14 cellular contexts compared by ENCODE assay signal in the genomic region with DNA sequence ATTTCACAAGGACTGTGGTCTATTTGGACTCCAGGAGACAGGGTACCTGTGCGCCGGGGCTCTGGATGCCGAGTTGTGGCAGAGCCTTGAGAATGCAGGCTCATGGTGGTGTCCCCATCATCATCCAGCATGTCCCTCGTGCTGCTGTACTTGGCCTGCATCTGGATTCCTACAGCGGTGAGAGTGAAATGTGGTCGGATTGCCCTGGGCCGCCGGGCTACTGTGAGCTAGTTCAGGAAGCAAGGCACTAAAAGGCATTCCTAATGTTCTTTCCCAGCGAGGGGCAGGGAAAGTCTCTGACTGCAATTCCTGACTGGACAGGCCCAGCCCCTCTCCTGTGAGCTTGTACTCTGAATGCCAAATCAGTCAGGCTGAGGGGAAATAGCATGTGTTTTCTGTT. TPM values are rescaled to one million over a fixed set of nuclear protein-coding genes. Genes with fewer than 3 reads are reported as not detected.
DNase-seq lines count a peak whose midpoint lies in the region; ATAC-seq, FAIRE-seq and TF ChIP-seq lines count a peak whose summit lies in the region.
"Had no signal": no experiment of that assay in that cellular context is flagged by ENCODE, and none has a peak within 500 bp of the region (broad histone marks: within the 10 kb centered on the region; RNA-seq: fewer than 3 reads in every experiment).

A gene with protein sequence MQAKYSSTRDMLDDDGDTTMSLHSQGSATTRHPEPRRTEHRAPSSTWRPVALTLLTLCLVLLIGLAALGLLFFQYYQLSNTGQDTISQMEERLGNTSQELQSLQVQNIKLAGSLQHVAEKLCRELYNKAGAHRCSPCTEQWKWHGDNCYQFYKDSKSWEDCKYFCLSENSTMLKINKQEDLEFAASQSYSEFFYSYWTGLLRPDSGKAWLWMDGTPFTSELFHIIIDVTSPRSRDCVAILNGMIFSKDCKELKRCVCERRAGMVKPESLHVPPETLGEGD (minus strand): TSS at position 224 of the 400 bp plus-strand sequence. CDS start 63 bp downstream, at position 161.

- H3K9ac ChIP-seq in endodermal cell (ENCODE audit: extremely low read depth, low read length, poor library complexity, severe bottlenecking): no peak within 1 kb of the TSS
- peak within 1 kb of the TSS in 1 of 2 donors; percentile 56 for H3K9ac ChIP-seq in stomach smooth muscle (ENCODE audit: low read length in 2 of 2)

- H3K27ac ChIP-seq in endodermal cell (ENCODE audit: low read depth, low read length) (no peak within 1 kb of the TSS), stomach smooth muscle (ENCODE audit: low read length) (peak within 1 kb of the TSS; percentile 61), small intestine (ENCODE audit: low read depth in 1 of 2, low read length in 1 of 2) (peak within 1 kb of the TSS in 1 of 2 donors; percentile 71)

- H3K4me1 ChIP-seq in endodermal cell (ENCODE audit: control insufficient read depth, insufficient read depth, low read length) (no peaks in the 10 kb centered on the region), stomach smooth muscle (ENCODE audit: control insufficient read depth, insufficient read depth, low read length) (peaks cover 22% of the 10 kb centered on the region), small intestine (ENCODE audit: control insufficient read depth in 2 of 2, insufficient read depth in 1 of 2, low read depth in 1 of 2, low read length in 1 of 2) (no peaks in the 10 kb centered on the region)

- H3K4me3 ChIP-seq in endodermal cell (ENCODE audit: low read length) (no peak within 1 kb of the TSS), stomach smooth muscle (ENCODE audit: low read length in 2 of 2) (peak within 1 kb of the TSS in 1 of 2 donors; percentile 36), small intestine (ENCODE audit: low read depth in 1 of 2, low read length in 2 of 2) (no peak within 1 kb of the TSS)

- H3K4me1 Mint-ChIP-seq in HFFc6 (ENCODE audit: low read depth): peaks cover 40% of the 10 kb centered on the region
- H3K4me1 Mint-ChIP-seq in endodermal cell: peaks cover 13% of the 10 kb centered on the region
- H3K4me1 Mint-ChIP-seq: activated CD4-positive, alpha-beta T cell treated with anti-CD3 and anti-CD28 coated beads, Interleukin-2, amount 10 ng/mL, durations not matched to agents 24 days and 14 days had no signal

- H3K27me3 Mint-ChIP-seq in HFFc6 (ENCODE audit: insufficient read depth): no peaks in the 10 kb centered on the region; the same call in 1 of the 2 replicates
- peaks cover under 1% of the 10 kb centered on the region for H3K27me3 Mint-ChIP-seq in endodermal cell (ENCODE audit: insufficient read depth)

- 61 to 62% methylated on average over 9 of the region's 9 CpGs for WGBS in endodermal cell (ENCODE audit: insufficient coverage in 1 of 2, insufficient read length in 1 of 2), 2 experiments
- 54 to 79% (median 76%) methylated on average over 9 of the region's 9 CpGs for WGBS in small intestine, 3 donors

- peak within 1 kb of the TSS; percentile 71 for H3K4me3 Mint-ChIP-seq in HFFc6
- no peak within 1 kb of the TSS for H3K4me3 Mint-ChIP-seq in endodermal cell
- H3K4me3 Mint-ChIP-seq: activated CD4-positive, alpha-beta T cell treated with anti-CD3 and anti-CD28 coated beads, Interleukin-2, amount 10 ng/mL, durations not matched to agents 24 days and 14 days; CD8-positive, alpha-beta T cell had no signal

- H3K36me3 Mint-ChIP-seq in HFFc6 (ENCODE audit: low read depth) (no peaks in the 10 kb centered on the region; the same call in 1 of the 2 replicates), endodermal cell (ENCODE audit: low read depth) (peaks cover 2% of the 10 kb centered on the region)
- H3K36me3 Mint-ChIP-seq: CD8-positive, alpha-beta T cell had no signal

- H3K36me3 ChIP-seq in endodermal cell (ENCODE audit: control insufficient read depth, insufficient read depth, low read length) (no peaks in the 10 kb centered on the region), stomach smooth muscle (ENCODE audit: control insufficient read depth in 2 of 2, insufficient read depth in 2 of 2, low read length in 2 of 2) (no peaks in the 10 kb centered on the region), small intestine (ENCODE audit: control insufficient read depth in 2 of 2, insufficient read depth in 2 of 2, low read length in 2 of 2) (no peaks in the 10 kb centered on the region)

- no peak for FAIRE-seq in small intestine (lab: Jason Lieb, UNC)

- ATAC-seq in left lobe of liver: peak; percentile 50
- ATAC-seq in HG03108 (IDR thresholded peaks at IDR 0.05; ENCODE audit: unreplicated experiment): no peak
- ATAC-seq: CD8-positive, alpha-beta T cell had no signal

- H3K9me3 ChIP-seq in endodermal cell (ENCODE audit: control insufficient read depth, low read length) (peaks cover 5% of the 10 kb centered on the region), stomach smooth muscle (ENCODE audit: control insufficient read depth in 2 of 2, low read length in 2 of 2) (no peaks in the 10 kb centered on the region), small intestine (ENCODE audit: control insufficient read depth, low read depth) (no peaks in the 10 kb centered on the region)

- H3K27ac Mint-ChIP-seq in HFFc6: peak within 1 kb of the TSS; percentile 62
- H3K27ac Mint-ChIP-seq in endodermal cell: no peak within 1 kb of the TSS
- H3K27ac Mint-ChIP-seq: activated CD4-positive, alpha-beta T cell treated with anti-CD3 and anti-CD28 coated beads, Interleukin-2, amount 10 ng/mL, durations not matched to agents 24 days and 14 days; CD8-positive, alpha-beta T cell had no signal

- TF ChIP-seq CTCF in HFFc6 (IDR thresholded peaks at IDR 0.05) (no peak), endodermal cell (conservative IDR thresholded peaks at IDR 0.05) (no peak)

- DNase-seq in HFFc6 (no peak), endodermal cell (peak; percentile 83), left lobe of liver (ENCODE audit: low spot score) (no peak), HuH-7 (ENCODE audit: low spot score) (no peak), NCI-H1048 (lab: John Stamatoyannopoulos, UW) (no peak), small intestine (no peak)
- DNase-seq: activated CD4-positive, alpha-beta T cell treated with anti-CD3 and anti-CD28 coated beads, Interleukin-2, amount 10 ng/mL, durations not matched to agents 24 days and 14 days; activated naive CD4-positive, alpha-beta T cell treated with anti-CD3 and anti-CD28 coated beads, Interleukin-2, amount 50 U/mL, for 16 hours; CD8-positive, alpha-beta T cell; NCI-H524; stimulated activated CD4-positive, alpha-beta T cell treated with anti-CD3 and anti-CD28 coated beads, Interleukin-4, amount 100 ng/mL, for 4 hours; substantia nigra had no signal

- no peaks in the 10 kb centered on the region for H3K9me3 Mint-ChIP-seq in HFFc6
- peaks cover 5% of the 10 kb centered on the region for H3K9me3 Mint-ChIP-seq in endodermal cell
- H3K9me3 Mint-ChIP-seq: CD8-positive, alpha-beta T cell had no signal

- H3K27me3 ChIP-seq in endodermal cell (ENCODE audit: control insufficient read depth, insufficient read depth, low read length, poor library complexity, severe bottlenecking) (no peaks in the 10 kb centered on the region), stomach smooth muscle (ENCODE audit: control insufficient read depth in 1 of 2, insufficient read depth in 2 of 2, low read length in 2 of 2) (no peaks in the 10 kb centered on the region), small intestine (ENCODE audit: control insufficient read depth in 2 of 2, insufficient read depth in 2 of 2, low read length in 2 of 2) (no peaks in the 10 kb centered on the region)

RNA-seq across cellular contexts. Expression of the gene that starts here (rescaled TPM):
- total RNA-seq in HFFc6 (2021; fragmentation: NEBNext Ultra II Directional; extraction: Animal tissue kit (Norgen Biotek cat#: 25700)): 1 to 10 TPM in 1 of 6 experiments, under 1 TPM in 5; 0.14 to 1.2 (median 0.71) TPM
- total RNA-seq in endodermal cell: not detected
- 0.18 TPM for polyA plus RNA-seq in endodermal cell (2013, experiment 1 of 2)
- polyA plus RNA-seq in endodermal cell (2013, experiment 2 of 2): 0.08 TPM
- total RNA-seq in left lobe of liver: 0.70 TPM
- 1 to 10 TPM in 1 of 3 donors, not detected in 2; 4.9 TPM for polyA plus RNA-seq in small intestine
- total RNA-seq: activated CD4-positive, alpha-beta T cell treated with anti-CD3 and anti-CD28 coated beads, Interleukin-2, amount 10 ng/mL, durations not matched to agents 24 days and 14 days; CD8-positive, alpha-beta T cell had no signal

Comparison
In these comparisons a context has a peak if more than half of its experiments do, and no peak if none do; other contexts are left out.
1. Peak in DNase-seq in endodermal cell; RNA of the gene not detected or under 1 TPM.
2. Peak in ATAC-seq in left lobe of liver; RNA of the gene not detected or under 1 TPM.